Comparison of ENCODE assay signal across 9 cellular contexts in genomic region chr1:221611930-221612777, GRCh38.
DNase-seq lines count a peak whose midpoint lies in the region; ATAC-seq, FAIRE-seq and TF ChIP-seq lines count a peak whose summit lies in the region.
"Had no signal": no experiment of that assay in that cellular context is flagged by ENCODE, and none has a peak within 500 bp of the region (broad histone marks: within the 10 kb centered on the region; RNA-seq: fewer than 3 reads in every experiment).

No MANE protein-coding gene starts in this region.

- H3F3A ChIP-seq in GM23338 (replicated peaks; ENCODE audit: low read depth), result no peaks in the 10 kb centered on the region

- no peaks in the 10 kb centered on the region for H3K27me3 Mint-ChIP-seq in GM23338 (ENCODE audit: insufficient read depth, low read depth, poor library complexity)
- H3K27me3 Mint-ChIP-seq in T-helper 2 cell treated with Interferon-gamma antibody and Interleukin-4, amounts not matched to agents 5 μg/mL and 100 μg/mL, for 36 hours (ENCODE audit: low read depth), result peaks cover 13% of the 10 kb centered on the region

- H3K4me2 ChIP-seq in GM23338, result no peak overlapping the region

- H3K27ac ChIP-seq in GM23338 (ENCODE audit: low read depth) (no peak overlapping the region), RWPE1 (no peak overlapping the region), gastroesophageal sphincter (peak overlapping the region in 3 of 4 donors; percentile 24 to 67 (median 56)), gastrocnemius medialis (peak overlapping the region; percentile 53 to 75 (median 66))

- no peak overlapping the region for H3K27ac Mint-ChIP-seq in GM23338
- no peak overlapping the region for H3K27ac Mint-ChIP-seq in T-helper 2 cell treated with Interferon-gamma antibody and Interleukin-4, amounts not matched to agents 5 μg/mL and 100 μg/mL, for 36 hours
- H3K27ac Mint-ChIP-seq: activated T-helper 1 cell treated with anti-CD3 and anti-CD28 coated beads, Interleukin-12 subunit alpha, Interleukin-12 subunit beta, Interleukin-2, Interleukin-4 antibody, amounts not matched to agents 30 ng/mL and 10 ng/mL and 1 ng/mL, durations not matched to agents 14 hours and 24 hours and 36 hours had no signal

- CTCF ChIA-PET in RWPE1 (lab: Yijun Ruan, JAX), result interaction anchor here (1.5 kb wide), 1 partner anchor 16 kb away, joined by 3 read pairs; no protein-coding TSS in a partner anchor

- H3K4me3 ChIP-seq in GM23338 (no peak overlapping the region), gastroesophageal sphincter (no peak overlapping the region), gastrocnemius medialis (no peak overlapping the region)

- WGBS in gastroesophageal sphincter (ENCODE audit: low coverage in 1 of 2), 2 donors, result 12 to 43% methylated on average over 6 of the region's 6 CpGs

- H3K9me3 ChIP-seq in gastroesophageal sphincter (no peaks in the 10 kb centered on the region), gastrocnemius medialis (no peaks in the 10 kb centered on the region)

- no peaks in the 10 kb centered on the region for H3K9me2 ChIP-seq in GM23338 (ENCODE audit: insufficient read depth)

- H3K9me3 Mint-ChIP-seq in GM23338, result no peaks in the 10 kb centered on the region
- H3K9me3 Mint-ChIP-seq in T-helper 2 cell treated with Interferon-gamma antibody and Interleukin-4, amounts not matched to agents 5 μg/mL and 100 μg/mL, for 36 hours, result no peaks in the 10 kb centered on the region
- H3K9me3 Mint-ChIP-seq: activated T-helper 1 cell treated with anti-CD3 and anti-CD28 coated beads, Interleukin-12 subunit alpha, Interleukin-12 subunit beta, Interleukin-2, Interleukin-4 antibody, amounts not matched to agents 30 ng/mL and 10 ng/mL and 1 ng/mL, durations not matched to agents 14 hours and 24 hours and 36 hours had no signal

- POLR2A ChIA-PET in RWPE1 (lab: Yijun Ruan, JAX; ENCODE audit: low non-redundant PET), result no interaction called here

- ATAC-seq in GM23338 (no peak), gastroesophageal sphincter (peak; percentile 90), gastrocnemius medialis (peak; percentile 100), HG03159 (IDR thresholded peaks at IDR 0.05; ENCODE audit: unreplicated experiment) (no peak)

- no peaks in the 10 kb centered on the region for H4K20me1 ChIP-seq in GM23338 (replicated peaks; ENCODE audit: insufficient read depth)

- TF ChIP-seq POLR2A in gastroesophageal sphincter (IDR thresholded peaks at IDR 0.05) (no peak), gastrocnemius medialis (IDR thresholded peaks at IDR 0.05) (no peak)

- no peak for DNase-seq in GM23338 (ENCODE audit: low spot score)
- peak; percentile 83 for DNase-seq in RWPE1 (ENCODE audit: low spot score)
- DNase-seq in gastrocnemius medialis, result peak; percentile 37 to 81
- no peak for DNase-seq in activated effector memory CD4-positive, alpha-beta T cell treated with anti-CD3 and anti-CD28 coated beads, Interleukin-2, amount 50 U/mL, for 16 hours
- no peak for DNase-seq in T-helper 2 cell treated with Interferon-gamma antibody and Interleukin-4, amounts not matched to agents 5 μg/mL and 100 μg/mL, for 36 hours (ENCODE audit: low spot score)
- no peak for DNase-seq in D721Med (ENCODE audit: insufficient read length, low spot score)

- FAIRE-seq in D721Med (lab: Jason Lieb, UNC), result no peak

- H3K4me3 Mint-ChIP-seq in GM23338, result no peak overlapping the region
- no peak overlapping the region for H3K4me3 Mint-ChIP-seq in T-helper 2 cell treated with Interferon-gamma antibody and Interleukin-4, amounts not matched to agents 5 μg/mL and 100 μg/mL, for 36 hours
- H3K4me3 Mint-ChIP-seq: activated T-helper 1 cell treated with anti-CD3 and anti-CD28 coated beads, Interleukin-12 subunit alpha, Interleukin-12 subunit beta, Interleukin-2, Interleukin-4 antibody, amounts not matched to agents 30 ng/mL and 10 ng/mL and 1 ng/mL, durations not matched to agents 14 hours and 24 hours and 36 hours had no signal

- intact Hi-C loops in gastrocnemius medialis (cut with DNase I; ENCODE audit: low total_unique reads), result loop anchor here (2.0 kb wide), 2 partner anchors 47 to 131 kb away; partner anchors contain the start of gene DUSP10

- no peak for TF ChIP-seq EP300 in gastroesophageal sphincter (IDR thresholded peaks at IDR 0.05)

- no peaks in the 10 kb centered on the region for H3K4me1 ChIP-seq in GM23338 (ENCODE audit: insufficient read depth)
- peaks cover 0 to 17% (median 0%) of the 10 kb centered on the region in 3 donors for H3K4me1 ChIP-seq in gastroesophageal sphincter
- H3K4me1 ChIP-seq in gastrocnemius medialis, result peaks cover 12% of the 10 kb centered on the region in 2 donors

- H2AFZ ChIP-seq in GM23338, result peak overlapping the region; percentile 50; the same call in 1 of the 2 replicates

- no peaks in the 10 kb centered on the region for H3K36me3 Mint-ChIP-seq in GM23338 (ENCODE audit: low read depth)
- no peaks in the 10 kb centered on the region for H3K36me3 Mint-ChIP-seq in T-helper 2 cell treated with Interferon-gamma antibody and Interleukin-4, amounts not matched to agents 5 μg/mL and 100 μg/mL, for 36 hours (ENCODE audit: low read depth)

- no peaks in the 10 kb centered on the region for H3K4me1 Mint-ChIP-seq in GM23338
- peaks cover 3% of the 10 kb centered on the region for H3K4me1 Mint-ChIP-seq in T-helper 2 cell treated with Interferon-gamma antibody and Interleukin-4, amounts not matched to agents 5 μg/mL and 100 μg/mL, for 36 hours (ENCODE audit: low read depth)

- no peaks in the 10 kb centered on the region for H3K36me3 ChIP-seq in GM23338 (ENCODE audit: insufficient read depth)
- H3K36me3 ChIP-seq in gastroesophageal sphincter, result no peaks in the 10 kb centered on the region
- H3K36me3 ChIP-seq in gastrocnemius medialis, result no peaks in the 10 kb centered on the region

- H3K79me2 ChIP-seq in GM23338 (replicated peaks; ENCODE audit: insufficient read depth), result no peaks in the 10 kb centered on the region

- no peak for TF ChIP-seq CTCF in GM23338 (conservative IDR thresholded peaks at IDR 0.05; ENCODE audit: low read depth in 2 of 2)
- no peak for TF ChIP-seq CTCF in RWPE1 (conservative IDR thresholded peaks at IDR 0.05; ENCODE audit: low read depth)
- no peak for TF ChIP-seq CTCF in gastroesophageal sphincter (IDR thresholded peaks at IDR 0.05)
- TF ChIP-seq CTCF in gastrocnemius medialis (IDR thresholded peaks at IDR 0.05 in 4 of 5, conservative IDR thresholded peaks at IDR 0.05 in 1 of 5), result no peak
- no peak for TF ChIP-seq CTCF in D721Med (IDR thresholded peaks at IDR 0.05; ENCODE audit: insufficient read depth, missing control alignments)

- in situ Hi-C loops in gastrocnemius medialis (cut with MboI; ENCODE audit: low sequenced_read_pairs in 4 of 4), result no loop called here

- H3K27me3 ChIP-seq in GM23338 (ENCODE audit: insufficient read depth), result no peaks in the 10 kb centered on the region
- no peaks in the 10 kb centered on the region for H3K27me3 ChIP-seq in gastroesophageal sphincter
- H3K27me3 ChIP-seq in gastrocnemius medialis, result no peaks in the 10 kb centered on the region

TF ChIP-seq in GM23338, 12 proteins besides CTCF, POLR2A, EP300 and RAD21 (continues in another document):
- TF ChIP-seq, protein P1, sequence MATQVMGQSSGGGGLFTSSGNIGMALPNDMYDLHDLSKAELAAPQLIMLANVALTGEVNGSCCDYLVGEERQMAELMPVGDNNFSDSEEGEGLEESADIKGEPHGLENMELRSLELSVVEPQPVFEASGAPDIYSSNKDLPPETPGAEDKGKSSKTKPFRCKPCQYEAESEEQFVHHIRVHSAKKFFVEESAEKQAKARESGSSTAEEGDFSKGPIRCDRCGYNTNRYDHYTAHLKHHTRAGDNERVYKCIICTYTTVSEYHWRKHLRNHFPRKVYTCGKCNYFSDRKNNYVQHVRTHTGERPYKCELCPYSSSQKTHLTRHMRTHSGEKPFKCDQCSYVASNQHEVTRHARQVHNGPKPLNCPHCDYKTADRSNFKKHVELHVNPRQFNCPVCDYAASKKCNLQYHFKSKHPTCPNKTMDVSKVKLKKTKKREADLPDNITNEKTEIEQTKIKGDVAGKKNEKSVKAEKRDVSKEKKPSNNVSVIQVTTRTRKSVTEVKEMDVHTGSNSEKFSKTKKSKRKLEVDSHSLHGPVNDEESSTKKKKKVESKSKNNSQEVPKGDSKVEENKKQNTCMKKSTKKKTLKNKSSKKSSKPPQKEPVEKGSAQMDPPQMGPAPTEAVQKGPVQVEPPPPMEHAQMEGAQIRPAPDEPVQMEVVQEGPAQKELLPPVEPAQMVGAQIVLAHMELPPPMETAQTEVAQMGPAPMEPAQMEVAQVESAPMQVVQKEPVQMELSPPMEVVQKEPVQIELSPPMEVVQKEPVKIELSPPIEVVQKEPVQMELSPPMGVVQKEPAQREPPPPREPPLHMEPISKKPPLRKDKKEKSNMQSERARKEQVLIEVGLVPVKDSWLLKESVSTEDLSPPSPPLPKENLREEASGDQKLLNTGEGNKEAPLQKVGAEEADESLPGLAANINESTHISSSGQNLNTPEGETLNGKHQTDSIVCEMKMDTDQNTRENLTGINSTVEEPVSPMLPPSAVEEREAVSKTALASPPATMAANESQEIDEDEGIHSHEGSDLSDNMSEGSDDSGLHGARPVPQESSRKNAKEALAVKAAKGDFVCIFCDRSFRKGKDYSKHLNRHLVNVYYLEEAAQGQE (IDR thresholded peaks at IDR 0.05; ENCODE audit: unreplicated experiment), result no peak
- TF ChIP-seq JUNB (IDR thresholded peaks at IDR 0.05; ENCODE audit: unreplicated experiment) (no peak), CREB1 (CRISPR knock-in tag; IDR thresholded peaks at IDR 0.05; ENCODE audit: low read depth) (no peak), EZH2phosphoT487 (IDR thresholded peaks at IDR 0.05; ENCODE audit: unreplicated experiment) (no peak), POLR2AphosphoS5 (IDR thresholded peaks at IDR 0.05; ENCODE audit: low read depth) (no peak)

Comparison
In these comparisons a context has a peak if more than half of its experiments do, and no peak if none do; other contexts are left out.
1. ATAC-seq: peak in gastroesophageal sphincter (single experiment) and gastrocnemius medialis (2 of 2); none in GM23338 (single experiment) and HG03159 (single experiment).
2. DNase-seq: peak in RWPE1 (single experiment) and gastrocnemius medialis (2 of 2); none in GM23338 (single experiment), activated effector memory CD4-positive, alpha-beta T cell treated with anti-CD3 and anti-CD28 coated beads, Interleukin-2, amount 50 U/mL, for 16 hours (single experiment), T-helper 2 cell treated with Interferon-gamma antibody and Interleukin-4, amounts not matched to agents 5 μg/mL and 100 μg/mL, for 36 hours (single experiment) and D721Med (single experiment).
3. H3K27ac ChIP-seq: peak in gastroesophageal sphincter (3 of 4) and gastrocnemius medialis (4 of 4); none in GM23338 (single experiment) and RWPE1 (single experiment).